ENCODE assay signal across 23 cellular contexts in genomic region chr11:41237386-41237785, GRCh38.
"Had no signal": no experiment of that assay in that cellular context is flagged by ENCODE, and none has a peak within 500 bp of the region (broad histone marks: within the 10 kb centered on the region; RNA-seq: fewer than 3 reads in every experiment).

No MANE protein-coding gene starts in this region.

- DNase-seq: activated B cell treated with CpG ODN at 0.5 μM for 24 hours; activated CD4-positive, alpha-beta T cell treated with anti-CD3 and anti-CD28 coated beads for 36 hours; activated CD4-positive, alpha-beta T cell treated with anti-CD3 and anti-CD28 coated beads, Interleukin-2, amount 50 U/mL, for 4 hours; activated CD8-positive, alpha-beta memory T cell treated with anti-CD3 and anti-CD28 coated beads for 24 hours; activated CD8-positive, alpha-beta memory T cell treated with anti-CD3 and anti-CD28 coated beads, Interleukin-2, amount 50 U/mL, for 4 hours; activated T-cell treated with anti-CD3 and anti-CD28 coated beads, Interleukin-2, amount 50 U/mL, for 24 hours; aorta; brain microvascular endothelial cell; dermis blood vessel endothelial cell; effector CD8-positive, alpha-beta T cell; glutamatergic neuron; hippocampal formation; lower lobe of right lung; naive thymus-derived CD4-positive, alpha-beta T cell; psoas muscle; right lobe of liver; stimulated activated CD4-positive, alpha-beta T cell treated with anti-CD3 and anti-CD28 coated beads, Interleukin-2, amount 100 ng/mL, for 24 hours; stimulated activated naive CD8-positive, alpha-beta T cell treated with anti-CD3 and anti-CD28 coated beads, Interleukin-15, amount 100 ng/mL, for 72 hours; T1000 had no signal

- ATAC-seq: activated CD4-positive, alpha-beta T cell treated with anti-CD3 and anti-CD28 coated beads for 36 hours; activated naive CD4-positive, alpha-beta T cell treated with anti-CD3 and anti-CD28 coated beads, Interleukin-2, amount 50 U/mL, for 72 hours; activated T-helper 17 cell treated with anti-CD3 and anti-CD28 coated beads, Interleukin-2, amount 50 U/mL, for 72 hours; left lobe of liver; lower lobe of right lung; naive thymus-derived CD4-positive, alpha-beta T cell; psoas muscle; right lobe of liver; stimulated activated effector memory CD8-positive, alpha-beta T cell treated with anti-CD3 and anti-CD28 coated beads, Interleukin-12 subunit alpha, Interleukin-12 subunit beta, amount 100 ng/mL, for 72 hours; stimulated activated naive CD8-positive, alpha-beta T cell treated with anti-CD3 and anti-CD28 coated beads, Interleukin-15, amount 100 ng/mL, for 72 hours had no signal
